17 cellular contexts compared by ENCODE assay signal in the genomic region with DNA sequence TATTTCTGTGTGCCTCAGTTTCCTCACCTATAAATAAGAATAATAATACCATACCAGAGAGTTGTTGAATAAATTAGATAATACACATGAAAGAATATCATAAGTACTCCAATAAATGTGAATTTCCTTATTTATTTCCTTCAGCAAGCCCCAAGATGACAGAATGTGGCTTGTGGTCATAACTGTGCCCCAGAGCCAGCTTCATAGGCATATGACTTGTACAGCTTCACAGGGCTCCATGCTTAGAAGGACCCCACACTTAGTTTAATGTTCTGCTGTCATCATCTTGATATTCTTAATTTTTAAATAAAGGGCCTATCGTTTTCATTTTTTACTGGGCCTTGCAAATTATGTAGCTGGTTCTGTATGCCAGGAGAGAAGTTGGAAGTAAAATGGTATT. TPM values are rescaled to one million over a fixed set of nuclear protein-coding genes. Genes with fewer than 3 reads are reported as not detected.
A peak's percentile ranks its signal among the peaks of the same experiment; 100 is the strongest.
DNase-seq lines count a peak whose midpoint lies in the region; ATAC-seq and TF ChIP-seq lines count a peak whose summit lies in the region.
"Had no signal": no experiment of that assay in that cellular context is flagged by ENCODE, and none has a peak within 500 bp of the region (broad histone marks: within the 10 kb centered on the region; RNA-seq: fewer than 3 reads in every experiment).

No MANE protein-coding gene starts in this region.

- H3K79me2 ChIP-seq in MM.1S (ENCODE audit: low read length): no peaks in the 10 kb centered on the region
- no peaks in the 10 kb centered on the region for H3K79me2 ChIP-seq in PC-3 (ENCODE audit: low read length)

- H3K9me3 Mint-ChIP-seq in activated CD4-positive, alpha-beta T cell treated with anti-CD3 and anti-CD28 coated beads, Interleukin-2, amount 10 ng/mL, durations not matched to agents 24 days and 14 days: no peaks in the 10 kb centered on the region
- H3K9me3 Mint-ChIP-seq in activated CD8-positive, alpha-beta T cell treated with anti-CD3 and anti-CD28 coated beads for 36 hours: no peaks in the 10 kb centered on the region
- H3K9me3 Mint-ChIP-seq in natural killer cell treated with Interleukin-12 subunit alpha and Interleukin-12 subunit beta and Interleukin-15 and Interleukin-18, amount 100 ng/mL, for 72 hours: peaks cover 3% of the 10 kb centered on the region

- BruUV-seq in PC-3 (replicated peaks; lab: Mats Ljungman, UMichigan): no TSS peak

- H2AFZ ChIP-seq in MM.1S (ENCODE audit: low read length): no peak overlapping the region
- H2AFZ ChIP-seq in PC-3 (ENCODE audit: low read length): no peak overlapping the region

- POLR2A ChIA-PET in activated CD8-positive, alpha-beta T cell treated with anti-CD3 and anti-CD28 coated beads for 36 hours (lab: Charles Lee): interaction anchor here (0.5 to 1.3 kb wide), 2 partner anchors 41 to 309 kb away, joined by 3 to 4 read pairs; no protein-coding TSS in a partner anchor
- POLR2A ChIA-PET in PC-3 (lab: Charles Lee; ENCODE audit: unreplicated experiment): no interaction called here

- TF ChIP-seq CTCF in MM.1S (IDR thresholded peaks at IDR 0.05; ENCODE audit: low read length) (no peak), PC-3 (conservative IDR thresholded peaks at IDR 0.05; ENCODE audit: low read depth, low read length) (no peak), lower leg skin (IDR thresholded peaks at IDR 0.05) (no peak)
- no peak for TF ChIP-seq CTCF in activated CD8-positive, alpha-beta T cell treated with anti-CD3 and anti-CD28 coated beads for 36 hours (IDR thresholded peaks at IDR 0.05)

- peaks cover 61% of the 10 kb centered on the region for H3K4me1 Mint-ChIP-seq in activated CD4-positive, alpha-beta T cell treated with anti-CD3 and anti-CD28 coated beads, Interleukin-2, amount 10 ng/mL, durations not matched to agents 24 days and 14 days
- peaks cover 75% of the 10 kb centered on the region for H3K4me1 Mint-ChIP-seq in activated CD8-positive, alpha-beta T cell treated with anti-CD3 and anti-CD28 coated beads for 36 hours (ENCODE audit: low read depth)
- H3K4me1 Mint-ChIP-seq in natural killer cell treated with Interleukin-12 subunit alpha and Interleukin-12 subunit beta and Interleukin-15 and Interleukin-18, amount 100 ng/mL, for 72 hours (ENCODE audit: low read depth in 2 of 2): peaks cover 73 to 75% of the 10 kb centered on the region in 2 donors
- H3K4me1 Mint-ChIP-seq: endodermal cell had no signal

- peak overlapping the region; percentile 77 for H3K27ac Mint-ChIP-seq in activated CD4-positive, alpha-beta T cell treated with anti-CD3 and anti-CD28 coated beads, Interleukin-2, amount 10 ng/mL, durations not matched to agents 24 days and 14 days
- peak overlapping the region; percentile 69 for H3K27ac Mint-ChIP-seq in activated CD8-positive, alpha-beta T cell treated with anti-CD3 and anti-CD28 coated beads for 36 hours
- peak overlapping the region; percentile 91 to 94 for H3K27ac Mint-ChIP-seq in natural killer cell treated with Interleukin-12 subunit alpha and Interleukin-12 subunit beta and Interleukin-15 and Interleukin-18, amount 100 ng/mL, for 72 hours
- H3K27ac Mint-ChIP-seq: endodermal cell had no signal

- H3K27me3 ChIP-seq in MM.1S (replicated peaks; ENCODE audit: insufficient read depth, low read length): no peaks in the 10 kb centered on the region
- H3K27me3 ChIP-seq in PC-3 (ENCODE audit: low read length): no peaks in the 10 kb centered on the region

- CTCF ChIA-PET in activated CD8-positive, alpha-beta T cell treated with anti-CD3 and anti-CD28 coated beads for 36 hours (lab: Charles Lee): interaction anchor here (1.4 kb wide), 2 partner anchors 22 to 433 kb away, joined by 3 read pairs; no protein-coding TSS in a partner anchor
- CTCF ChIA-PET in PC-3 (lab: Charles Lee): no interaction called here

- no peak for TF ChIP-seq POLR2A in lower leg skin (IDR thresholded peaks at IDR 0.05)

- H3K4me2 ChIP-seq in MM.1S (ENCODE audit: low read depth, low read length) (peak overlapping the region; percentile 23; the same call in 1 of the 2 replicates), PC-3 (ENCODE audit: low read length) (no peak overlapping the region)

- ATAC-seq in activated CD8-positive, alpha-beta T cell treated with anti-CD3 and anti-CD28 coated beads for 36 hours: no peak
- no peak for ATAC-seq in natural killer cell treated with Interleukin-12 subunit alpha and Interleukin-12 subunit beta and Interleukin-15 and Interleukin-18, amount 100 ng/mL, for 72 hours
- no peak for ATAC-seq in HG02884 (IDR thresholded peaks at IDR 0.05; ENCODE audit: unreplicated experiment)
- no peak for ATAC-seq in PC-3
- ATAC-seq: HCT116 had no signal

- peaks cover 8% of the 10 kb centered on the region for H3K36me3 Mint-ChIP-seq in activated CD4-positive, alpha-beta T cell treated with anti-CD3 and anti-CD28 coated beads, Interleukin-2, amount 10 ng/mL, durations not matched to agents 24 days and 14 days (ENCODE audit: low read depth)
- peaks cover 2% of the 10 kb centered on the region for H3K36me3 Mint-ChIP-seq in activated CD8-positive, alpha-beta T cell treated with anti-CD3 and anti-CD28 coated beads for 36 hours (ENCODE audit: low read depth)
- H3K36me3 Mint-ChIP-seq in natural killer cell treated with Interleukin-12 subunit alpha and Interleukin-12 subunit beta and Interleukin-15 and Interleukin-18, amount 100 ng/mL, for 72 hours: peaks cover 12% of the 10 kb centered on the region

- H3K4me3 Mint-ChIP-seq in activated CD4-positive, alpha-beta T cell treated with anti-CD3 and anti-CD28 coated beads, Interleukin-2, amount 10 ng/mL, durations not matched to agents 24 days and 14 days: no peak overlapping the region
- no peak overlapping the region for H3K4me3 Mint-ChIP-seq in activated CD8-positive, alpha-beta T cell treated with anti-CD3 and anti-CD28 coated beads for 36 hours
- H3K4me3 Mint-ChIP-seq in natural killer cell treated with Interleukin-12 subunit alpha and Interleukin-12 subunit beta and Interleukin-15 and Interleukin-18, amount 100 ng/mL, for 72 hours: peak overlapping the region; percentile 79
- H3K4me3 Mint-ChIP-seq: endodermal cell had no signal

- intact Hi-C loops in activated CD4-positive, alpha-beta T cell treated with anti-CD3 and anti-CD28 coated beads, Interleukin-2, amount 10 ng/mL, durations not matched to agents 24 days and 14 days (cut with micrococcal nuclease): loop anchor here (10.0 kb wide), 2 partner anchors 190 to 710 kb away; no protein-coding TSS in a partner anchor
- intact Hi-C loops in activated CD8-positive, alpha-beta T cell treated with anti-CD3 and anti-CD28 coated beads for 36 hours (cut with micrococcal nuclease): no loop called here
- intact Hi-C loops in PC-3 (cut with micrococcal nuclease) (no loop called here), lower leg skin (cut with DNase I; ENCODE audit: low total_unique reads) (no loop called here)

- peaks cover 74% of the 10 kb centered on the region for H3K4me1 ChIP-seq in MM.1S (ENCODE audit: low read length)
- no peaks in the 10 kb centered on the region for H3K4me1 ChIP-seq in PC-3 (ENCODE audit: insufficient read depth, low read length)

- no peaks in the 10 kb centered on the region for H4K20me1 ChIP-seq in MM.1S (ENCODE audit: insufficient read depth, low read length)
- no peaks in the 10 kb centered on the region for H4K20me1 ChIP-seq in PC-3 (ENCODE audit: low read length)

- 40 to 58% methylated on average over 1 of the region's 1 CpG for WGBS in lower leg skin, 2 donors

- H3K4me3 ChIP-seq in MM.1S (ENCODE audit: low read length) (no peak overlapping the region), PC-3 (ENCODE audit: low read length) (no peak overlapping the region), lower leg skin (ENCODE audit: low read depth, poor library complexity, severe bottlenecking) (no peak overlapping the region)

- no peaks in the 10 kb centered on the region for H3K36me3 ChIP-seq in MM.1S (replicated peaks; ENCODE audit: insufficient read depth, low read length)
- H3K36me3 ChIP-seq in PC-3 (ENCODE audit: low read depth, low read length): no peaks in the 10 kb centered on the region

- no peaks in the 10 kb centered on the region for H3K9me3 ChIP-seq in MM.1S (replicated peaks; ENCODE audit: insufficient read depth, low read length)
- no peaks in the 10 kb centered on the region for H3K9me3 ChIP-seq in PC-3 (ENCODE audit: low read length)

- H3K27me3 Mint-ChIP-seq in activated CD4-positive, alpha-beta T cell treated with anti-CD3 and anti-CD28 coated beads, Interleukin-2, amount 10 ng/mL, durations not matched to agents 24 days and 14 days: no peaks in the 10 kb centered on the region
- no peaks in the 10 kb centered on the region for H3K27me3 Mint-ChIP-seq in activated CD8-positive, alpha-beta T cell treated with anti-CD3 and anti-CD28 coated beads for 36 hours
- H3K27me3 Mint-ChIP-seq in natural killer cell treated with Interleukin-12 subunit alpha and Interleukin-12 subunit beta and Interleukin-15 and Interleukin-18, amount 100 ng/mL, for 72 hours: no peaks in the 10 kb centered on the region

- H3K9me2 ChIP-seq in MM.1S (replicated peaks; ENCODE audit: insufficient read depth, low read length): no peaks in the 10 kb centered on the region
- no peaks in the 10 kb centered on the region for H3K9me2 ChIP-seq in PC-3 (replicated peaks; ENCODE audit: low read length)

- H3F3A ChIP-seq in MM.1S (ENCODE audit: insufficient read depth, low read length) (peaks cover 29% of the 10 kb centered on the region), PC-3 (ENCODE audit: low read length, unreplicated experiment) (no peaks in the 10 kb centered on the region)

- DNase-seq in activated CD4-positive, alpha-beta T cell treated with anti-CD3 and anti-CD28 coated beads, Interleukin-2, amount 10 ng/mL, durations not matched to agents 24 days and 14 days: no peak
- DNase-seq in activated CD4-positive, alpha-beta T cell treated with anti-CD3 and anti-CD28 coated beads for 4 hours: no peak
- no peak for DNase-seq in MM.1S
- DNase-seq in activated CD8-positive, alpha-beta T cell treated with anti-CD3 and anti-CD28 coated beads for 36 hours: no peak
- no peak for DNase-seq in natural killer cell treated with Interleukin-12 subunit alpha and Interleukin-12 subunit beta and Interleukin-15 and Interleukin-18, amount 100 ng/mL, for 72 hours (ENCODE audit: low spot score)
- no peak for DNase-seq in PC-3
- no peak for DNase-seq in lower leg skin (ENCODE audit: low spot score in 2 of 2)
- DNase-seq: activated CD8-positive, alpha-beta memory T cell treated with anti-CD3 and anti-CD28 coated beads for 24 hours; activated effector memory CD4-positive, alpha-beta T cell treated with anti-CD3 and anti-CD28 coated beads, Interleukin-2, amount 50 U/mL, for 16 hours; DMS79 treated with DMSO at 0.1 percent for 48 hours; endodermal cell; NCI-H2029; NCI-H446 treated with DMSO at 0.1 percent for 48 hours had no signal

- H3K27ac ChIP-seq in MM.1S (ENCODE audit: low read length) (peak overlapping the region; percentile 58; the same call in 1 of the 2 replicates), PC-3 (ENCODE audit: low read length) (no peak overlapping the region)
- H3K27ac ChIP-seq: C4-2B had no signal

- H3K9ac ChIP-seq in MM.1S (ENCODE audit: low read length) (no peak overlapping the region), PC-3 (ENCODE audit: low read length) (no peak overlapping the region)

RNA-seq across cellular contexts. Expression of gene VSIG4, which starts 25.3 kb away (rescaled TPM):
- total RNA-seq in activated CD4-positive, alpha-beta T cell treated with anti-CD3 and anti-CD28 coated beads, Interleukin-2, amount 10 ng/mL, durations not matched to agents 24 days and 14 days: not detected in 2 replicates
- total RNA-seq in activated CD8-positive, alpha-beta T cell treated with anti-CD3 and anti-CD28 coated beads for 36 hours: under 1 TPM in 1 of 2 experiments, not detected in 1; 0.23 TPM
- not detected for total RNA-seq in natural killer cell treated with Interleukin-12 subunit alpha and Interleukin-12 subunit beta and Interleukin-15 and Interleukin-18, amount 100 ng/mL, for 72 hours
- total RNA-seq in PC-3 (2014; rRNA removed) (not detected in 2 replicates), lower leg skin (10 to 100 TPM; 19.6 to 40.8 (median 31.8) TPM)
- total RNA-seq: astrocyte, endodermal cell had no signal

Comparison
In these comparisons a context has a peak if more than half of its experiments do, and no peak if none do; other contexts are left out.
1. RNA of gene VSIG4, which starts 25.3 kb away (total RNA-seq): 19.6 to 40.8 TPM in lower leg skin; 0.23 TPM in activated CD8-positive, alpha-beta T cell treated with anti-CD3 and anti-CD28 coated beads for 36 hours, not detected in activated CD4-positive, alpha-beta T cell treated with anti-CD3 and anti-CD28 coated beads, Interleukin-2, amount 10 ng/mL, durations not matched to agents 24 days and 14 days, not detected in natural killer cell treated with Interleukin-12 subunit alpha and Interleukin-12 subunit beta and Interleukin-15 and Interleukin-18, amount 100 ng/mL, for 72 hours and not detected in PC-3; every median in the first group is over 10 times any median in the second.
2. Peak in every context shown above with its lines, with median percentiles within 50 percentile points of each other: H3K27ac Mint-ChIP-seq.